Comparison of ENCODE assay signal across 9 cellular contexts in the genomic region with DNA sequence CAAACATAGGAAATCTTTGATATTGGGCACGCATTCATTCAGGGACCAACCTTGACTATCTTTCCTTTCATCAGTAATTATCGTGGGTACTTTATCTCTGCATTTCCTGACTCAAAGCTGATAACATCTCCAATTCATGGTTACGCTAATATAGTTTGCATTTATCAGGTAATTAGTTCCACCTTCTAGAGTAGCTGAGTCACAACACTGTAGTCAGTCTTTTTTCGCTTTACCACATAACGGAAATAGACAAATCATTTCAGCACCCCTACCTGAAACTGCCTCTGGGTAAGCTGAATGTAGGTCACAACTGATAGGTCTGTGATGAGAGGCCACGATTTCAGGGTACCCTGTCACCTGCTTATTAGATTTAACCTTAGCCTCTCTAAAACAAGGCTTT. TPM values are rescaled to one million over a fixed set of nuclear protein-coding genes. Genes with fewer than 3 reads are reported as not detected.
DNase-seq lines count a peak whose midpoint lies in the region; ATAC-seq, FAIRE-seq and TF ChIP-seq lines count a peak whose summit lies in the region.
"Had no signal": no experiment of that assay in that cellular context is flagged by ENCODE, and none has a peak within 500 bp of the region (broad histone marks: within the 10 kb centered on the region; RNA-seq: fewer than 3 reads in every experiment).

No MANE protein-coding gene starts in this region.

- no peak overlapping the region for H2BK5ac ChIP-seq in neuronal stem cell (ENCODE audit: low read length)

- H3K27ac ChIP-seq in WERI-Rb-1 = no peak overlapping the region
- H3K27ac ChIP-seq in neuronal stem cell (replicated peaks; ENCODE audit: low read length) = no peak overlapping the region

- H4K8ac ChIP-seq in neuronal stem cell (ENCODE audit: low read depth, low read length) = no peak overlapping the region

- H2BK15ac ChIP-seq in neuronal stem cell (ENCODE audit: low read length) = no peak overlapping the region

- no peak overlapping the region for H2AK5ac ChIP-seq in neuronal stem cell (ENCODE audit: low read depth, low read length)

- no peaks in the 10 kb centered on the region for H3K79me1 ChIP-seq in neuronal stem cell (ENCODE audit: low read depth, low read length)

- H3K4me1 ChIP-seq in neuronal stem cell (ENCODE audit: control insufficient read depth in 2 of 2, insufficient read depth in 1 of 2, low read depth in 1 of 2, low read length in 2 of 2) = no peaks in the 10 kb centered on the region

- H3K14ac ChIP-seq in neuronal stem cell (ENCODE audit: low read length) = no peak overlapping the region

- FAIRE-seq in D721Med (lab: Jason Lieb, UNC) = no peak

- H2BK12ac ChIP-seq in neuronal stem cell (ENCODE audit: low read length) = no peak overlapping the region

- H3K9ac ChIP-seq in neuronal stem cell (ENCODE audit: low read depth, low read length, poor library complexity) = no peak overlapping the region

- no peak for TF ChIP-seq CTCF in GM06990 (IDR thresholded peaks at IDR 0.05; ENCODE audit: insufficient read depth, low read length, poor library complexity, severe bottlenecking)
- TF ChIP-seq CTCF in GM20000 (IDR thresholded peaks at IDR 0.05; ENCODE audit: extremely low read depth, missing control alignments) = no peak
- no peak for TF ChIP-seq CTCF in WERI-Rb-1 (IDR thresholded peaks at IDR 0.05; ENCODE audit: low read depth, low read length)
- no peak for TF ChIP-seq CTCF in D721Med (IDR thresholded peaks at IDR 0.05; ENCODE audit: insufficient read depth, missing control alignments)

- H3K18ac ChIP-seq in neuronal stem cell (ENCODE audit: low read length) = no peak overlapping the region

- peak; percentile 100 for ATAC-seq in HG03439 (IDR thresholded peaks at IDR 0.05; ENCODE audit: unreplicated experiment)

- H3K9me3 ChIP-seq in WERI-Rb-1 (ENCODE audit: severe bottlenecking) (no peaks in the 10 kb centered on the region), neuronal stem cell (replicated peaks in 1 of 2; ENCODE audit: control insufficient read depth in 2 of 2, insufficient read depth in 1 of 2, low read depth in 1 of 2, low read length in 2 of 2) (no peaks in the 10 kb centered on the region)

- H3K27me3 ChIP-seq in GM06990 (replicated peaks; ENCODE audit: control insufficient read depth, insufficient read depth, low read length) (no peaks in the 10 kb centered on the region), WERI-Rb-1 (ENCODE audit: insufficient read depth, low read depth, severe bottlenecking) (no peaks in the 10 kb centered on the region), neuronal stem cell (ENCODE audit: control insufficient read depth in 3 of 3, insufficient read depth in 3 of 3, low read depth in 1 of 3, low read length in 3 of 3) (no peaks in the 10 kb centered on the region)

- H3K36me3 ChIP-seq in GM06990 (ENCODE audit: control insufficient read depth, insufficient read depth, low read length) (no peaks in the 10 kb centered on the region), WERI-Rb-1 (no peaks in the 10 kb centered on the region), neuronal stem cell (replicated peaks in 1 of 2; ENCODE audit: control insufficient read depth in 2 of 2, insufficient read depth in 2 of 2, low read length in 2 of 2) (peaks cover 0 to 10% of the 10 kb centered on the region in 2 donors)

- no peak overlapping the region for H3K4ac ChIP-seq in neuronal stem cell (ENCODE audit: low read length)

- H3K4me2 ChIP-seq in neuronal stem cell (ENCODE audit: insufficient read depth, low read length, poor library complexity, severe bottlenecking) = no peak overlapping the region

- H4K91ac ChIP-seq in neuronal stem cell (ENCODE audit: low read depth, low read length, poor library complexity) = no peak overlapping the region

- H3K4me3 ChIP-seq in GM06990 (replicated peaks; ENCODE audit: low read depth, low read length) (no peak overlapping the region), WERI-Rb-1 (ENCODE audit: low read depth, low read length) (no peak overlapping the region), neuronal stem cell (ENCODE audit: low read length in 2 of 2) (no peak overlapping the region)

- DNase-seq in GM06990 (ENCODE audit: extremely low read depth, insufficient read length) = peak; percentile 75
- DNase-seq in GM20000 (ENCODE audit: low spot score) = peak; percentile 60
- DNase-seq in activated effector memory CD4-positive, alpha-beta T cell treated with Interleukin-2 at 50 U/mL for 16 hours = peak; percentile 9
- no peak for DNase-seq in WERI-Rb-1
- DNase-seq in NCI-H446 treated with DMSO at 0.1 percent for 48 hours (lab: John Stamatoyannopoulos, UW) = no peak
- no peak for DNase-seq in D721Med (ENCODE audit: insufficient read length, low spot score)
- no peak for DNase-seq in neuronal stem cell (ENCODE audit: low spot score)
- DNase-seq: Calu3 had no signal

- no peak overlapping the region for H2AFZ ChIP-seq in neuronal stem cell (ENCODE audit: low read length)

- WGBS in neuronal stem cell (ENCODE audit: extremely low coverage in 2 of 2, insufficient read length in 2 of 2, insufficient replicate concordance in 1 of 2), 2 donors = no CpG with 5 or more reads among the region's 6 CpGs

- no peak overlapping the region for H2BK120ac ChIP-seq in neuronal stem cell (ENCODE audit: low read depth, low read length)

- H3K23ac ChIP-seq in neuronal stem cell (ENCODE audit: low read depth, low read length, poor library complexity) = no peak overlapping the region

RNA-seq across cellular contexts. Expression of a gene that starts 36.7 kb away (rescaled TPM):
- not detected for polyA plus RNA-seq in neuronal stem cell (2013, experiment 1 of 2)
- not detected for polyA plus RNA-seq in neuronal stem cell (2013, experiment 2 of 2)

RNA-seq across cellular contexts. Expression of a gene that starts 42.0 kb away (rescaled TPM):
- polyA plus RNA-seq in neuronal stem cell (2013, experiment 1 of 2) = 15.0 TPM
- polyA plus RNA-seq in neuronal stem cell (2013, experiment 2 of 2) = 14.8 TPM

Comparison
In these comparisons a context has a peak if more than half of its experiments do, and no peak if none do; other contexts are left out.
1. DNase-seq: peak in GM06990 (single experiment), GM20000 (single experiment) and activated effector memory CD4-positive, alpha-beta T cell treated with Interleukin-2 at 50 U/mL for 16 hours (single experiment); none in WERI-Rb-1 (single experiment), NCI-H446 treated with DMSO at 0.1 percent for 48 hours (single experiment), D721Med (single experiment) and neuronal stem cell (single experiment).